ENCODE assay signal across 8 cellular contexts in genomic region chr2:155310589-155310988, GRCh38.
DNase-seq lines count a peak whose midpoint lies in the region; ATAC-seq and TF ChIP-seq lines count a peak whose summit lies in the region.

No MANE protein-coding gene starts in this region.

- H3K4me1 Mint-ChIP-seq in nephron, result no peaks in the 10 kb centered on the region
- H3K4me1 Mint-ChIP-seq in activated T-cell treated with anti-CD3 and anti-CD28 coated beads, Interleukin-2, amount 50 U/mL, for 4 hours (ENCODE audit: low read depth), result no peaks in the 10 kb centered on the region

- no peaks in the 10 kb centered on the region for H3K27me3 Mint-ChIP-seq in nephron (ENCODE audit: low read depth)
- no peaks in the 10 kb centered on the region for H3K27me3 Mint-ChIP-seq in activated T-cell treated with anti-CD3 and anti-CD28 coated beads, Interleukin-2, amount 50 U/mL, for 4 hours (ENCODE audit: low read depth)

- H3K4me3 Mint-ChIP-seq in nephron, result no peak overlapping the region
- no peak overlapping the region for H3K4me3 Mint-ChIP-seq in activated T-cell treated with anti-CD3 and anti-CD28 coated beads, Interleukin-2, amount 50 U/mL, for 4 hours

- no peak for DNase-seq in GM12864 (ENCODE audit: low read depth)
- DNase-seq in NCI-H2227 treated with DMSO at 0.1 percent for 48 hours (lab: John Stamatoyannopoulos, UW), result peak; percentile 79
- peak; percentile 26 for DNase-seq in cerebellar cortex (ENCODE audit: low spot score)
- no peak for DNase-seq in activated T-cell treated with anti-CD3 and anti-CD28 coated beads, Interleukin-2, amount 50 U/mL, for 4 hours
- no peak for DNase-seq in islet precursor cell
- no peak for DNase-seq in activated naive CD4-positive, alpha-beta T cell treated with anti-CD3 and anti-CD28 coated beads, Interleukin-2, amount 50 U/mL, for 16 hours

- H3K27ac Mint-ChIP-seq in nephron, result no peak overlapping the region

- no peak overlapping the region for H3K4me3 ChIP-seq in GM12864 (ENCODE audit: low read depth, low read length)

- ATAC-seq in HG02678 (IDR thresholded peaks at IDR 0.05; ENCODE audit: unreplicated experiment), result peak; percentile 66
- ATAC-seq in activated T-cell treated with anti-CD3 and anti-CD28 coated beads, Interleukin-2, amount 50 U/mL, for 4 hours, result no peak

- TF ChIP-seq CTCF in GM12864 (IDR thresholded peaks at IDR 0.05; ENCODE audit: low read depth, low read length, missing control alignments), result peak; percentile 36
- peak; percentile 54 to 83 (median 58) for TF ChIP-seq CTCF in nephron (IDR thresholded peaks at IDR 0.05; ENCODE audit: unreplicated experiment in 3 of 3)

- no peaks in the 10 kb centered on the region for H3K36me3 Mint-ChIP-seq in nephron (ENCODE audit: low read depth)
- H3K36me3 Mint-ChIP-seq in activated T-cell treated with anti-CD3 and anti-CD28 coated beads, Interleukin-2, amount 50 U/mL, for 4 hours (ENCODE audit: insufficient read depth), result no peaks in the 10 kb centered on the region

- no peaks in the 10 kb centered on the region for H3K9me3 Mint-ChIP-seq in nephron
- no peaks in the 10 kb centered on the region for H3K9me3 Mint-ChIP-seq in activated T-cell treated with anti-CD3 and anti-CD28 coated beads, Interleukin-2, amount 50 U/mL, for 4 hours

Comparison
In these comparisons a context has a peak if more than half of its experiments do, and no peak if none do; other contexts are left out.
1. DNase-seq: peak in NCI-H2227 treated with DMSO at 0.1 percent for 48 hours (single experiment) and cerebellar cortex (single experiment); none in GM12864 (single experiment), activated T-cell treated with anti-CD3 and anti-CD28 coated beads, Interleukin-2, amount 50 U/mL, for 4 hours (single experiment), islet precursor cell (single experiment) and activated naive CD4-positive, alpha-beta T cell treated with anti-CD3 and anti-CD28 coated beads, Interleukin-2, amount 50 U/mL, for 16 hours (single experiment).